8 cellular contexts compared by ENCODE assay signal in the genomic region with DNA sequence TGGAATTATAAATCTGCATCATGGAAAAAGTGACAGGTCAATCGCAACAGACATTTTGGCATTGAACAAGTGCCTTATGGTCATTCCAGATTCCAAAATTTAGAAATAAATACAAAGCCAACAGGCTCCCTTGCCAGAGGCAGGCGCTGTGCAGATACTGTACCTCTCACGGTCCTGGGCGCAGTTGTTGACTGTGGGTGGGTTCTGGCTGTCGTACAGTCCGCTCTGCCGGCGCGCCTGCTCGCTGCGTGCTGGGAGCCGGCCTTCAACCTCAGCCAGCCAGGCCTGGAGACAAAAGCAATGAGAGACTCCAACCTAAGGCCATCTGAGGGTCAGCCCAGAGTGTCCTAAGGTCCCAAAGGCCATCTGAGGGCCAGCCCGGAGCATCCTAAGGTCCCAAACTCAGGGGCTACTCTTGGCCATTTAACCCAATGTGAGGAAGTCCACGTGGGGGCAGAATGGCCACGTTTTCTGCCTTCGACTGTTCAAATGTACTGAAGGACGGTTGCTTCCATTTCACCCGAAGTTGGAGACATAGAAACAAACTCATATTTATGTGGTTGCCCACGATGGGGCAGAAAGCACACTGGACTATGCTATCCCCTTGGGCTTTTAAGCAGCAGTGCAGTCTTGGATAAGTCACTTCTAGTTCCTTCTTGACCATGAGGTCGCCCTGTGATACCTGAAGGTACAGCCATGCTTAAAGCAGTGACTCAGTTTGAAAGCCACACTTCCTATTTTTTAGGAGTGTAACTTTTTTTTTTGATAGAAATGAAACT.
A peak's percentile ranks its signal among the peaks of the same experiment; 100 is the strongest.
DNase-seq lines count a peak whose midpoint lies in the region; ATAC-seq and TF ChIP-seq lines count a peak whose summit lies in the region.

No MANE protein-coding gene starts in this region.

- intact Hi-C loops in activated CD4-positive, alpha-beta memory T cell treated with anti-CD3 and anti-CD28 coated beads for 36 hours (cut with micrococcal nuclease), result no loop called here

- POLR2A ChIA-PET in activated CD4-positive, alpha-beta memory T cell treated with anti-CD3 and anti-CD28 coated beads for 36 hours (lab: Charles Lee), result no interaction called here
- POLR2A ChIA-PET in activated CD4-positive, alpha-beta memory T cell treated with anti-CD3 and anti-CD28 coated beads, Interleukin-2, amount 10 ng/mL, durations not matched to agents 7 days and 5 days (lab: Charles Lee), result interaction anchor here (1.8 to 6.2 kb wide), 2 partner anchors 9 to 15 kb away, joined by 10 to 69 read pairs; no protein-coding TSS in a partner anchor

- DNase-seq in activated CD4-positive, alpha-beta memory T cell treated with anti-CD3 and anti-CD28 coated beads for 36 hours, result no peak
- no peak for DNase-seq in activated CD4-positive, alpha-beta memory T cell treated with anti-CD3 and anti-CD28 coated beads, Interleukin-2, amount 10 ng/mL, durations not matched to agents 7 days and 5 days
- DNase-seq in OCI-M1 (lab: John Stamatoyannopoulos, UW) (peak; percentile 20), NCI-H226 (no peak), type B pancreatic cell (ENCODE audit: extremely low spot score, unreplicated experiment) (no peak), DMS79 treated with DMSO at 0.1 percent for 48 hours (lab: John Stamatoyannopoulos, UW) (no peak)
- DNase-seq in stimulated activated naive CD8-positive, alpha-beta T cell treated with anti-CD3 and anti-CD28 coated beads, Interleukin-15, Interleukin-2, amounts not matched to agents 100 U/mL and 50 U/mL, for 24 hours, result no peak

- H3K27me3 Mint-ChIP-seq in activated CD4-positive, alpha-beta memory T cell treated with anti-CD3 and anti-CD28 coated beads for 36 hours, result no peaks in the 10 kb centered on the region
- H3K27me3 Mint-ChIP-seq in activated CD4-positive, alpha-beta memory T cell treated with anti-CD3 and anti-CD28 coated beads, Interleukin-2, amount 10 ng/mL, durations not matched to agents 7 days and 5 days, result no peaks in the 10 kb centered on the region
- no peaks in the 10 kb centered on the region for H3K27me3 Mint-ChIP-seq in type B pancreatic cell

- H3K27ac Mint-ChIP-seq in activated CD4-positive, alpha-beta memory T cell treated with anti-CD3 and anti-CD28 coated beads for 36 hours, result peak overlapping the region; percentile 84
- H3K27ac Mint-ChIP-seq in activated CD4-positive, alpha-beta memory T cell treated with anti-CD3 and anti-CD28 coated beads, Interleukin-2, amount 10 ng/mL, durations not matched to agents 7 days and 5 days, result no peak overlapping the region
- H3K27ac Mint-ChIP-seq in type B pancreatic cell, result no peak overlapping the region

- no peaks in the 10 kb centered on the region for H3K9me3 Mint-ChIP-seq in activated CD4-positive, alpha-beta memory T cell treated with anti-CD3 and anti-CD28 coated beads for 36 hours
- no peaks in the 10 kb centered on the region for H3K9me3 Mint-ChIP-seq in activated CD4-positive, alpha-beta memory T cell treated with anti-CD3 and anti-CD28 coated beads, Interleukin-2, amount 10 ng/mL, durations not matched to agents 7 days and 5 days
- H3K9me3 Mint-ChIP-seq in type B pancreatic cell, result no peaks in the 10 kb centered on the region

- CTCF ChIA-PET in activated CD4-positive, alpha-beta memory T cell treated with anti-CD3 and anti-CD28 coated beads for 36 hours (lab: Charles Lee), result no interaction called here
- CTCF ChIA-PET in activated CD4-positive, alpha-beta memory T cell treated with anti-CD3 and anti-CD28 coated beads, Interleukin-2, amount 10 ng/mL, durations not matched to agents 7 days and 5 days (lab: Charles Lee), result no interaction called here

- no peak overlapping the region for H3K4me3 Mint-ChIP-seq in activated CD4-positive, alpha-beta memory T cell treated with anti-CD3 and anti-CD28 coated beads for 36 hours
- no peak overlapping the region for H3K4me3 Mint-ChIP-seq in activated CD4-positive, alpha-beta memory T cell treated with anti-CD3 and anti-CD28 coated beads, Interleukin-2, amount 10 ng/mL, durations not matched to agents 7 days and 5 days
- H3K4me3 Mint-ChIP-seq in type B pancreatic cell, result no peak overlapping the region

- TF ChIP-seq CTCF in type B pancreatic cell (conservative IDR thresholded peaks at IDR 0.05), result no peak

- peak; percentile 73 for ATAC-seq in HG02642 (IDR thresholded peaks at IDR 0.05; ENCODE audit: poor library complexity, unreplicated experiment)
- peak; percentile 49 for ATAC-seq in stimulated activated naive CD8-positive, alpha-beta T cell treated with anti-CD3 and anti-CD28 coated beads, Interleukin-15, Interleukin-2, amounts not matched to agents 100 U/mL and 50 U/mL, for 24 hours

- peaks cover 77% of the 10 kb centered on the region for H3K36me3 Mint-ChIP-seq in activated CD4-positive, alpha-beta memory T cell treated with anti-CD3 and anti-CD28 coated beads for 36 hours
- H3K36me3 Mint-ChIP-seq in activated CD4-positive, alpha-beta memory T cell treated with anti-CD3 and anti-CD28 coated beads, Interleukin-2, amount 10 ng/mL, durations not matched to agents 7 days and 5 days (ENCODE audit: low read depth), result peaks cover 89% of the 10 kb centered on the region
- H3K36me3 Mint-ChIP-seq in type B pancreatic cell, result peaks cover 28% of the 10 kb centered on the region

- H3K4me1 Mint-ChIP-seq in activated CD4-positive, alpha-beta memory T cell treated with anti-CD3 and anti-CD28 coated beads for 36 hours (ENCODE audit: low read depth), result peaks cover 47% of the 10 kb centered on the region
- peaks cover 72% of the 10 kb centered on the region for H3K4me1 Mint-ChIP-seq in activated CD4-positive, alpha-beta memory T cell treated with anti-CD3 and anti-CD28 coated beads, Interleukin-2, amount 10 ng/mL, durations not matched to agents 7 days and 5 days
- H3K4me1 Mint-ChIP-seq in type B pancreatic cell (ENCODE audit: unreplicated experiment), result no peaks in the 10 kb centered on the region
